ENCODE assay signal across 15 cellular contexts in the genomic region with DNA sequence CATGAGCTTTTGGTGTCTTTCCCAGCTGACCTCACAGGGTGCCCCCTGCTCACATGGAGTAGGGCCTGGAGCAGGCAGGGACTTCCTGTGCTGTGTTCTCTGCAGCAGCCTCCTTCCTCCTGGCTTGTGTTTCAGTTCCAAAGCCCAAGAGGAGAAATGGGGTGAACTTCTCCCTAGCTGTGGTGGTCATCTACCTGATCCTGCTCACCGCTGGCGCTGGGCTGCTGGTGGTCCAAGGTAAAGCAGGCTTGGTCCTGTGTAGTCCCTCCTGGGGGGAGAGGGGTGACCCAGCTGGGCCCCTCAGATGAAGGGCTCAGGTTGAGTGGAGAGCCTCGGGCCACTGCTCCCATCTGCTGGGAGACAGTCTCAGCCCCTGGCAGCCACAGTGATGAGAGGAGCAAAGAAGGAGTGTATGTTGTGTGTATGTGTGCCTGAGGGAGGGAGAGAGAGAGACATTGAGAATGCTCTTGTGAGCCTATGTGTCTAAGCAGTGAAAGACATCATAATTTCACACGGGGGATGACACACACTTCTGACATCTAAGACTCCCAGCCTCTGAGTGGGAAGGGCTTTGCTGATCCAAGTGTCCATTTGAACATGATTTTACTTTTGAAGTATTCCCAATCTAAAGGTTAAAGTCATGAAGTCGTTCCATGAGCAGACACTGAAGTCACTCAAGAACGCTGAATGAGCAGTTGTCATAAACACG. TPM values are rescaled to one million over a fixed set of nuclear protein-coding genes. Genes with fewer than 3 reads are reported as not detected.
"Had no signal": no experiment of that assay in that cellular context is flagged by ENCODE, and none has a peak within 500 bp of the region (broad histone marks: within the 10 kb centered on the region; RNA-seq: fewer than 3 reads in every experiment).

No MANE protein-coding gene starts in this region.

- H3K4me2 ChIP-seq: neural progenitor cell, smooth muscle cell had no signal

- H3K27ac ChIP-seq: neural progenitor cell, tibial artery, VCaP had no signal

- DNase-seq: activated naive CD4-positive, alpha-beta T cell treated with anti-CD3 and anti-CD28 coated beads, Interleukin-2, amount 10 ng/mL, durations not matched to agents 7 days and 5 days; activated T-cell treated with anti-CD3 and anti-CD28 coated beads for 4 hours; central memory CD4-positive, alpha-beta T cell; cortex of kidney; effector memory CD4-positive, alpha-beta T cell; posterior cingulate gyrus; T-helper 9 cell; tibial artery had no signal

- H3K9me3 ChIP-seq: tibial artery had no signal

- H3K4me3 ChIP-seq: neural progenitor cell, smooth muscle cell, tibial artery had no signal

- H3K36me3 ChIP-seq: neural progenitor cell, tibial artery had no signal

- H3K4me1 ChIP-seq: neural progenitor cell, tibial artery had no signal

- H3K9ac ChIP-seq: neural progenitor cell had no signal

- ATAC-seq: activated T-helper 17 cell treated with anti-CD3 and anti-CD28 coated beads, Interleukin-2, amount 50 U/mL, for 72 hours; right cardiac atrium; stimulated activated effector memory CD8-positive, alpha-beta T cell treated with anti-CD3 and anti-CD28 coated beads, Interleukin-12 subunit alpha, Interleukin-12 subunit beta, amount 100 ng/mL, for 72 hours had no signal

- FAIRE-seq: islet of Langerhans had no signal

- H2AFZ ChIP-seq: neural progenitor cell had no signal

RNA-seq across cellular contexts. Expression of a gene that starts 27.2 kb away (rescaled TPM):
- polyA plus RNA-seq: smooth muscle cell had no signal
